ENCODE assay signal across 8 cellular contexts in the genomic region with DNA sequence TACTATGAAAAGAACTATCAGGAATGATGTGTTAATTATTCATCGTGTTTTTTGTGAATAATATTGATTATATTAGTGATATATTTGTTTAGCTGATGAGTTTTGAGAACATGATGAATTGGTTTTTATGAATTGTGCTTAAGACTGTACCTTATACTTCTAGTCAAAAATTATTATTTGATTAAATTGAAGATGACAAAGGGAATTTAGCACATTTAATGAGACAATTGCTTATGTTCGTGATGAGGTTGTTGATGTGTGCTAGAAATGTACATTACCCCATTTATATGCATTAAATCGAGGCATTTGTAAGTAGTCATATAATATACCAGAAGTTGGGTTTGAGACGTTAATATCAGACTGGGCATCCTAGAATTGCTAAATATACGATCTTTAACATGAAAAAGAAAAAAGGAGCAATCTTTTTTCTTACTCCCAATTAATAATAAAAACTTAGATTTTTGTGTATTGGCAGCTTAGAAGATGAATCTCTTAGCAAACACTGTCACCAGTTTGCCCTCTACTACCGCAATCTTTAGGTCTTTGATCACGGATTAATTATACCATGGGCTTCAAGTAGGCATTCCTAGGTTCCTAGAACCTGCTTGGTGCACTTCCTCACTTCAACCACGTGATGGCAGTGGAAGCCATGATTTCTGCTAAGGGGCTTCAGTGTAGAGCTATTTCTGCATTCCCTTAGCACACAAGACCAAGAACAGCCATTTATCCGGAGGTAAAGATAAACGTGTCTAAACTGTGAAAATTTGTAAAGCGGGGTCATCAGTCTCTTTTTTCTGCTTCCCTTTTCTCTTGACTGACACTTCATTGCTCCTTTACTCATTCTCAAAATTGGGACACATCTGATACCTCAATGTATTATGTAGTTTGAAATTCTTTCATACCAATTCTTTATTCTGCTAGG. TPM values are rescaled to one million over a fixed set of nuclear protein-coding genes. Genes with fewer than 3 reads are reported as not detected.
DNase-seq lines count a peak whose midpoint lies in the region; TF ChIP-seq lines count a peak whose summit lies in the region.

No MANE protein-coding gene starts in this region.

- DNase-seq in COLO829 (ENCODE audit: low spot score) = peak; percentile 91
- peak; percentile 74 to 88 for DNase-seq in HAP-1 (ENCODE audit: low spot score in 2 of 2)
- peak; percentile 48 to 74 for DNase-seq in NCI-H1930 (lab: John Stamatoyannopoulos, UW)
- DNase-seq in T-helper 22 cell (ENCODE audit: low read depth) = peak; percentile 30
- DNase-seq in breast epithelium (ENCODE audit: low spot score in 2 of 2) = no peak
- no peak for DNase-seq in 8988T

- H3K9me3 ChIP-seq in HAP-1 (no peaks in the 10 kb centered on the region), breast epithelium (no peaks in the 10 kb centered on the region), iPS-20b (ENCODE audit: insufficient read depth, low read depth, low read length) (no peaks in the 10 kb centered on the region), skeletal muscle satellite cell (replicated peaks; ENCODE audit: low read length) (no peaks in the 10 kb centered on the region)

- no peaks in the 10 kb centered on the region for H3K36me3 ChIP-seq in HAP-1 (replicated peaks)
- H3K36me3 ChIP-seq in breast epithelium = no peaks in the 10 kb centered on the region
- H3K36me3 ChIP-seq in iPS-20b (ENCODE audit: insufficient read depth, low read depth, low read length) = no peaks in the 10 kb centered on the region
- no peaks in the 10 kb centered on the region for H3K36me3 ChIP-seq in skeletal muscle satellite cell (ENCODE audit: insufficient read depth, low read length)

- peak; percentile 56 to 95 (median 88) for TF ChIP-seq CTCF in breast epithelium (IDR thresholded peaks at IDR 0.05)

- peak overlapping the region; percentile 80 for H3K4me3 ChIP-seq in HAP-1
- peak overlapping the region; percentile 11 to 97 (median 85) for H3K4me3 ChIP-seq in breast epithelium
- peak overlapping the region; percentile 80 for H3K4me3 ChIP-seq in iPS-20b (ENCODE audit: low read length)
- peak overlapping the region; percentile 85 for H3K4me3 ChIP-seq in skeletal muscle satellite cell (ENCODE audit: low read length)

- no peak for TF ChIP-seq POLR2A in breast epithelium (IDR thresholded peaks at IDR 0.05)

- H3K9ac ChIP-seq in iPS-20b (ENCODE audit: low read depth, low read length) (peak overlapping the region; percentile 78; the same call in 1 of the 2 replicates), skeletal muscle satellite cell (ENCODE audit: low read depth, low read length) (peak overlapping the region; percentile 80)

- peak overlapping the region; percentile 78 for H3K4me2 ChIP-seq in skeletal muscle satellite cell (ENCODE audit: low read length)

- H3K27ac ChIP-seq in breast epithelium = no peak overlapping the region
- H3K27ac ChIP-seq in iPS-20b (ENCODE audit: low read length) = no peak overlapping the region

- H3K27me3 ChIP-seq in HAP-1 (ENCODE audit: low read depth) (no peaks in the 10 kb centered on the region), breast epithelium (no peaks in the 10 kb centered on the region), iPS-20b (ENCODE audit: insufficient read depth, low read length) (no peaks in the 10 kb centered on the region), skeletal muscle satellite cell (ENCODE audit: control insufficient read depth, insufficient read depth, low read length) (no peaks in the 10 kb centered on the region)

- in situ Hi-C loops in HAP-1 (cut with MboI; ENCODE audit: low sequenced_read_pairs) = loop anchor here (10.0 to 25.0 kb wide), 2 partner anchors 690 to 753 kb away; no protein-coding TSS in a partner anchor

- intact Hi-C loops in breast epithelium (cut with DNase I; ENCODE audit: low total_unique reads) = loop anchor here (5.0 kb wide), 1 partner anchor 1530 kb away; no protein-coding TSS in a partner anchor

- H3K4me1 ChIP-seq in HAP-1 = peaks cover 17% of the 10 kb centered on the region
- peaks cover 7 to 18% of the 10 kb centered on the region in 2 donors for H3K4me1 ChIP-seq in breast epithelium
- H3K4me1 ChIP-seq in iPS-20b (ENCODE audit: insufficient read depth, low read length) = peaks cover 12% of the 10 kb centered on the region; the same call in 1 of the 2 replicates
- H3K4me1 ChIP-seq in skeletal muscle satellite cell (ENCODE audit: control insufficient read depth, insufficient read depth, low read length) = peaks cover 13% of the 10 kb centered on the region

RNA-seq across cellular contexts. Expression of gene KLHDC10, which starts 1.6 kb away (rescaled TPM):
- total RNA-seq in breast epithelium = 10 to 100 TPM; 23.3 to 28.0 (median 28.0) TPM
- 18.3 and 22.1 TPM in 2 replicates for total RNA-seq in skeletal muscle satellite cell (2012; rRNA removed)

RNA-seq across cellular contexts. Expression of gene ZC3HC1, which starts 20.8 kb away (rescaled TPM):
- 10 to 100 TPM in 1 of 3 donors, 1 to 10 TPM in 2; 8.8 to 18.9 (median 9.4) TPM for total RNA-seq in breast epithelium
- 12.2 and 13.4 TPM in 2 replicates for total RNA-seq in skeletal muscle satellite cell (2012; rRNA removed)

Comparison
In these comparisons a context has a peak if more than half of its experiments do, and no peak if none do; other contexts are left out.
1. DNase-seq: peak in COLO829 (single experiment), HAP-1 (2 of 2), NCI-H1930 (2 of 2) and T-helper 22 cell (single experiment); none in breast epithelium (0 of 2) and 8988T (single experiment).
2. Peak in every context shown above with its lines, with median percentiles within 50 percentile points of each other: H3K4me3 ChIP-seq.